Comparison of ENCODE assay signal across 27 cellular contexts in genomic region chr4:38099020-38099600, GRCh38.
A peak's percentile ranks its signal among the peaks of the same experiment; 100 is the strongest.
DNase-seq lines count a peak whose midpoint lies in the region; ATAC-seq and TF ChIP-seq lines count a peak whose summit lies in the region.
"Had no signal": no experiment of that assay in that cellular context is flagged by ENCODE, and none has a peak within 500 bp of the region (broad histone marks: within the 10 kb centered on the region; RNA-seq: fewer than 3 reads in every experiment).

No MANE protein-coding gene starts in this region.

- H3K9me3 Mint-ChIP-seq in mesothelial cell of epicardium = no peaks in the 10 kb centered on the region
- H3K9me3 Mint-ChIP-seq: activated T-cell treated with anti-CD3 and anti-CD28 coated beads, Interleukin-2, amount 50 U/mL, for 24 hours; CD4-positive, alpha-beta memory T cell; central memory CD8-positive, alpha-beta T cell; nephron progenitor cell had no signal

- H3K4me3 Mint-ChIP-seq in mesothelial cell of epicardium = no peak overlapping the region
- H3K4me3 Mint-ChIP-seq: activated T-cell treated with anti-CD3 and anti-CD28 coated beads, Interleukin-2, amount 50 U/mL, for 24 hours; CD4-positive, alpha-beta memory T cell; central memory CD8-positive, alpha-beta T cell; nephron progenitor cell had no signal

- peaks cover 5 to 8% of the 10 kb centered on the region in 2 experiments for H3K36me3 ChIP-seq in SK-N-SH (replicated peaks in 1 of 2; ENCODE audit: control insufficient read depth in 1 of 2, insufficient read depth in 2 of 2, low read length in 1 of 2)
- H3K36me3 ChIP-seq in mammary epithelial cell (ENCODE audit: insufficient read depth, low read length) = peaks cover 4% of the 10 kb centered on the region
- no peaks in the 10 kb centered on the region for H3K36me3 ChIP-seq in suprapubic skin
- H3K36me3 ChIP-seq in upper lobe of right lung = peaks cover 33% of the 10 kb centered on the region

- intact Hi-C loops in mammary epithelial cell (cut with micrococcal nuclease) (no loop called here), upper lobe of right lung (cut with DNase I) (no loop called here)

- TF ChIP-seq POLR2A in suprapubic skin (IDR thresholded peaks at IDR 0.05) = no peak

- H3K4me3 ChIP-seq in SK-N-SH (ENCODE audit: low read depth in 2 of 2, low read length in 1 of 2) = no peak overlapping the region
- no peak overlapping the region for H3K4me3 ChIP-seq in mammary epithelial cell (replicated peaks in 1 of 3; ENCODE audit: insufficient read depth in 1 of 3, low read depth in 2 of 3, low read length in 3 of 3)
- no peak overlapping the region for H3K4me3 ChIP-seq in fibroblast of villous mesenchyme (ENCODE audit: low read depth, low read length)
- H3K4me3 ChIP-seq in suprapubic skin = no peak overlapping the region
- no peak overlapping the region for H3K4me3 ChIP-seq in upper lobe of right lung
- H3K4me3 ChIP-seq: right lobe of liver, stomach, transverse colon had no signal

- no peak for TF ChIP-seq RAD21 in SK-N-SH (IDR thresholded peaks at IDR 0.05; ENCODE audit: low read length)

- 94% methylated on average over 4 of the region's 4 CpGs for WGBS in SK-N-SH (ENCODE audit: low lambda C conversion rate)
- 97% methylated on average over 4 of the region's 4 CpGs for WGBS in mammary epithelial cell (ENCODE audit: low coverage, missing lambda C conversion rate)
- WGBS in suprapubic skin = 90% methylated on average over 4 of the region's 4 CpGs

- DNase-seq in SK-N-SH (no peak), mammary epithelial cell (no peak), fibroblast of villous mesenchyme (ENCODE audit: low read depth) (peak; percentile 77), suprapubic skin (ENCODE audit: low spot score in 2 of 2) (no peak), mesothelial cell of epicardium (ENCODE audit: low spot score in 2 of 2, unreplicated experiment in 2 of 2) (no peak), upper lobe of right lung (no peak), NCI-H2171 treated with DMSO at 0.1 percent for 48 hours (lab: John Stamatoyannopoulos, UW) (no peak)
- DNase-seq: activated CD8-positive, alpha-beta memory T cell treated with anti-CD3 and anti-CD28 coated beads for 24 hours; activated naive CD4-positive, alpha-beta T cell; activated T-cell treated with anti-CD3 and anti-CD28 coated beads, Interleukin-2, amount 50 U/mL, for 24 hours; AML-193; anterior cingulate cortex; CD4-positive, alpha-beta memory T cell; effector CD4-positive, alpha-beta T cell; erythroblast; NCI-H146; nephron progenitor cell; PC-3; right lobe of liver; SHP77 treated with DMSO at 0.1 percent for 48 hours; stimulated activated CD4-positive, alpha-beta T cell treated with anti-CD3 and anti-CD28 coated beads, Interleukin-15, amount 100 ng/mL, for 24 hours; stomach; T-helper 1 cell; transverse colon had no signal

- H3K9me3 ChIP-seq in SK-N-SH (no peaks in the 10 kb centered on the region), mammary epithelial cell (replicated peaks; ENCODE audit: insufficient read depth, low read length) (no peaks in the 10 kb centered on the region), suprapubic skin (no peaks in the 10 kb centered on the region), upper lobe of right lung (no peaks in the 10 kb centered on the region)
- H3K9me3 ChIP-seq: right lobe of liver, stomach, transverse colon had no signal

- dilution Hi-C loops in mammary epithelial cell (cut with HindIII; ENCODE audit: low sequenced_read_pairs) = loop anchor here (25.0 kb wide), 1 partner anchor 213 kb away; no protein-coding TSS in a partner anchor

- TF ChIP-seq CTCF in SK-N-SH (IDR thresholded peaks at IDR 0.05) = no peak
- no peak for TF ChIP-seq CTCF in mammary epithelial cell (conservative IDR thresholded peaks at IDR 0.05 in 1 of 2, IDR thresholded peaks at IDR 0.05 in 1 of 2; ENCODE audit: extremely low read depth in 1 of 2, insufficient read depth in 1 of 2, low read depth in 1 of 2, low read length in 2 of 2)
- no peak for TF ChIP-seq CTCF in fibroblast of villous mesenchyme (IDR thresholded peaks at IDR 0.05; ENCODE audit: insufficient read depth, low read depth, low read length)
- no peak for TF ChIP-seq CTCF in suprapubic skin (IDR thresholded peaks at IDR 0.05)
- TF ChIP-seq CTCF in mesothelial cell of epicardium (IDR thresholded peaks at IDR 0.05; ENCODE audit: unreplicated experiment) = no peak
- TF ChIP-seq CTCF in upper lobe of right lung (IDR thresholded peaks at IDR 0.05) = no peak

- no peak overlapping the region for H3K27ac Mint-ChIP-seq in mesothelial cell of epicardium
- H3K27ac Mint-ChIP-seq: activated T-cell treated with anti-CD3 and anti-CD28 coated beads, Interleukin-2, amount 50 U/mL, for 24 hours; nephron progenitor cell had no signal

- H3K79me2 ChIP-seq in SK-N-SH (ENCODE audit: insufficient read depth) = no peaks in the 10 kb centered on the region
- H3K79me2 ChIP-seq in mammary epithelial cell (ENCODE audit: insufficient read depth, low read length) = no peaks in the 10 kb centered on the region

- H2AFZ ChIP-seq in SK-N-SH (ENCODE audit: low read depth) = no peak overlapping the region
- no peak overlapping the region for H2AFZ ChIP-seq in mammary epithelial cell (ENCODE audit: low read depth, low read length)

- POLR2A ChIA-PET in SK-N-SH (lab: Yijun Ruan, JAX) = no interaction called here

- H3K27me3 ChIP-seq in SK-N-SH (ENCODE audit: insufficient read depth) = no peaks in the 10 kb centered on the region
- no peaks in the 10 kb centered on the region for H3K27me3 ChIP-seq in mammary epithelial cell (ENCODE audit: insufficient read depth, low read length)
- no peaks in the 10 kb centered on the region for H3K27me3 ChIP-seq in suprapubic skin
- no peaks in the 10 kb centered on the region for H3K27me3 ChIP-seq in upper lobe of right lung
- H3K27me3 ChIP-seq: right lobe of liver, stomach, transverse colon had no signal

- no TSS peak for BruUV-seq in mammary epithelial cell (replicated peaks; lab: Mats Ljungman, UMichigan)

- H3K9me2 ChIP-seq in SK-N-SH = no peaks in the 10 kb centered on the region

- peaks cover 6% of the 10 kb centered on the region for H3F3A ChIP-seq in SK-N-SH (replicated peaks; ENCODE audit: insufficient read depth)

- peak overlapping the region; percentile 32; the same call in 1 of the 2 replicates for H3K9ac ChIP-seq in SK-N-SH
- H3K9ac ChIP-seq in mammary epithelial cell (ENCODE audit: insufficient read depth, low read length) = peak overlapping the region; percentile 86

- peak overlapping the region; percentile 46; the same call in 1 of the 2 replicates for H3K4me2 ChIP-seq in SK-N-SH
- peak overlapping the region; percentile 68 for H3K4me2 ChIP-seq in mammary epithelial cell (ENCODE audit: insufficient read depth, low read depth, low read length)

- no peak for ATAC-seq in SK-N-SH treated with all-trans-retinoic acid at 6 μM for 48 hours
- no peak for ATAC-seq in upper lobe of right lung
- ATAC-seq: PC-3 had no signal

- TF ChIP-seq EP300 in SK-N-SH (IDR thresholded peaks at IDR 0.05; ENCODE audit: borderline replicate concordance in 1 of 2, low read depth in 1 of 2, low read length in 1 of 2) (no peak), suprapubic skin (IDR thresholded peaks at IDR 0.05) (no peak)

- in situ Hi-C loops in mammary epithelial cell (cut with MboI; ENCODE audit: low sequenced_read_pairs in 2 of 2) = loop anchor here in 1 of 2 donors (25.0 kb wide), 1 partner anchor 213 kb away; no protein-coding TSS in a partner anchor

- peaks cover 28% of the 10 kb centered on the region for H3K36me3 Mint-ChIP-seq in mesothelial cell of epicardium

- H3K4me1 Mint-ChIP-seq in mesothelial cell of epicardium = peaks cover 23% of the 10 kb centered on the region

- H4K20me1 ChIP-seq in SK-N-SH (ENCODE audit: insufficient read depth) (no peaks in the 10 kb centered on the region), mammary epithelial cell (ENCODE audit: insufficient read depth, low read length) (no peaks in the 10 kb centered on the region)

- no peaks in the 10 kb centered on the region for H3K27me3 Mint-ChIP-seq in mesothelial cell of epicardium (ENCODE audit: low read depth)
- H3K27me3 Mint-ChIP-seq: activated T-cell treated with anti-CD3 and anti-CD28 coated beads, Interleukin-2, amount 50 U/mL, for 24 hours; CD4-positive, alpha-beta memory T cell; central memory CD8-positive, alpha-beta T cell had no signal

- H3K4me1 ChIP-seq in SK-N-SH (ENCODE audit: control insufficient read depth in 1 of 2, insufficient read depth in 2 of 2, low read depth in 1 of 2, low read length in 1 of 2) = peaks cover 10 to 11% of the 10 kb centered on the region in 2 experiments; a peak in 3 of 4 replicates
- H3K4me1 ChIP-seq in mammary epithelial cell (ENCODE audit: insufficient read depth, low read length) = peaks cover 34% of the 10 kb centered on the region
- peaks cover 26% of the 10 kb centered on the region for H3K4me1 ChIP-seq in suprapubic skin
- no peaks in the 10 kb centered on the region for H3K4me1 ChIP-seq in upper lobe of right lung
- H3K4me1 ChIP-seq: right lobe of liver had no signal

- H3K27ac ChIP-seq in SK-N-SH (ENCODE audit: low read depth in 2 of 2, low read length in 1 of 2) = peak overlapping the region; percentile 22 to 90; a peak in 3 of 4 replicates
- H3K27ac ChIP-seq in mammary epithelial cell (ENCODE audit: insufficient read depth, low read depth, low read length) = peak overlapping the region; percentile 99
- peak overlapping the region; percentile 46 for H3K27ac ChIP-seq in suprapubic skin
- H3K27ac ChIP-seq in upper lobe of right lung = no peak overlapping the region
- H3K27ac ChIP-seq: 22Rv1, right lobe of liver had no signal

- CTCF ChIA-PET in SK-N-SH (lab: Yijun Ruan, JAX) (no interaction called here), mammary epithelial cell (lab: Charles Lee; ENCODE audit: low non-redundant PET) (interaction anchor here (0.5 kb wide), 1 partner anchor 21 kb away, joined by 4 read pairs; no protein-coding TSS in a partner anchor)

TF ChIP-seq in SK-N-SH, 30 proteins besides CTCF, POLR2A, EP300 and RAD21 (continues in another document):
- TF ChIP-seq GABPA (IDR thresholded peaks at IDR 0.05; ENCODE audit: low read depth) = no peak
- TF ChIP-seq EZH2phosphoT487 (IDR thresholded peaks at IDR 0.05; ENCODE audit: borderline replicate concordance, low read depth) = no peak
- no peak for TF ChIP-seq SMC3 (IDR thresholded peaks at IDR 0.05; ENCODE audit: low read depth, low read length)
- TF ChIP-seq FOXJ3 (CRISPR knock-in tag; IDR thresholded peaks at IDR 0.05) = no peak
- TF ChIP-seq ELF1 (IDR thresholded peaks at IDR 0.05) = no peak
- TF ChIP-seq FOXM1 (IDR thresholded peaks at IDR 0.05; ENCODE audit: low read depth) = no peak

TF ChIP-seq in SK-N-SH treated with all-trans-retinoic acid at 6 μM for 48 hours, 23 proteins besides CTCF, POLR2A, EP300 and RAD21 (continues in another document):
- TF ChIP-seq TCF4 (CRISPR knock-in tag; IDR thresholded peaks at IDR 0.05; ENCODE audit: borderline replicate concordance) = no peak
- no peak for TF ChIP-seq ZNF565 (CRISPR knock-in tag; conservative IDR thresholded peaks at IDR 0.05; ENCODE audit: low read depth)
- TF ChIP-seq ZNF70 (CRISPR knock-in tag; IDR thresholded peaks at IDR 0.05) = no peak
- no peak for TF ChIP-seq ZFP30 (CRISPR knock-in tag; IDR thresholded peaks at IDR 0.05)
